Comparison of ENCODE assay signal across 8 cellular contexts in genomic region chr9:16191691-16192402, GRCh38.
DNase-seq lines count a peak whose midpoint lies in the region; ATAC-seq and FAIRE-seq lines count a peak whose summit lies in the region.

No MANE protein-coding gene starts in this region.

- no peaks in the 10 kb centered on the region for H3K4me1 ChIP-seq in small intestine (ENCODE audit: control insufficient read depth in 2 of 2, insufficient read depth in 1 of 2, low read depth in 1 of 2, low read length in 1 of 2)

- no peaks in the 10 kb centered on the region for H3K27me3 ChIP-seq in small intestine (ENCODE audit: control insufficient read depth in 2 of 2, insufficient read depth in 2 of 2, low read length in 2 of 2)

- H3K27ac ChIP-seq in small intestine (ENCODE audit: low read depth in 1 of 2, low read length in 1 of 2) = no peak overlapping the region

- no peak for FAIRE-seq in small intestine (lab: Jason Lieb, UNC)

- ATAC-seq in HG02938 (IDR thresholded peaks at IDR 0.05; ENCODE audit: unreplicated experiment) (peak; percentile 78), HG03039 (IDR thresholded peaks at IDR 0.05; ENCODE audit: unreplicated experiment) (no peak)

- 2 to 3% (median 3%) methylated on average over 13 to 14 of the region's 14 CpGs for WGBS in small intestine, 3 donors

- DNase-seq in stimulated activated CD4-positive, alpha-beta T cell treated with anti-CD3 and anti-CD28 coated beads, Interleukin-12 subunit alpha, Interleukin-12 subunit beta, amount 100 ng/mL, for 4 hours = peak; percentile 5
- DNase-seq in stimulated activated CD4-positive, alpha-beta T cell treated with anti-CD3 and anti-CD28 coated beads, Interleukin-4, amount 100 ng/mL, for 24 hours = no peak
- DNase-seq in NCI-H526 treated with DMSO at 0.1 percent for 48 hours (lab: John Stamatoyannopoulos, UW) = peak; percentile 93
- DNase-seq in anterior cingulate cortex (lab: John Stamatoyannopoulos, UW) = peak in 33 of 58 donors; percentile 2 to 70 (median 12)
- peak; percentile 33 for DNase-seq in iPS DF 4.7 (ENCODE audit: extremely low read depth, low spot score)
- DNase-seq in small intestine = peak; percentile 41

- no peaks in the 10 kb centered on the region for H3K9me3 ChIP-seq in small intestine (ENCODE audit: control insufficient read depth, low read depth)

- no peak overlapping the region for H3K4me3 ChIP-seq in small intestine (ENCODE audit: low read depth in 1 of 2, low read length in 2 of 2)

- no peaks in the 10 kb centered on the region for H3K36me3 ChIP-seq in small intestine (ENCODE audit: control insufficient read depth in 2 of 2, insufficient read depth in 2 of 2, low read length in 2 of 2)
